10 cellular contexts compared by ENCODE assay signal in the genomic region with DNA sequence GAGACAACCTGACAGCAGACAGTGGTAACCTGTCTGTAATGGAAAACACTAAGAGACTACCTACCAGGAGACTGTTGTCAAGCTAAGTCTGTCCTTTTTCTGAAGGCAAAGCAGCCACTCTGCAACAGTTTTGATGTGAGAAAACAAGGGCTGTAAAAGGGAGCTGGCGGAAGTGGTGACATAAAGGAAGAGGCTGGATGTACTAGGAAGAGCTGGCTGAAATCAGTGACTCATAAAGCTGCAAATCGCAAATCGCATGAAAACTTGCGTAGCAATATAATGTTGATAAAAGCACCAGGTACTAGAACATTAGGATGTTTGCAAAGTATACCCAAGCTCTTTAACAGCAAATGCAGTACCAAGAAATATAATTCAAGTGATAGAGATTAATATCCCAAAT. TPM values are rescaled to one million over a fixed set of nuclear protein-coding genes. Genes with fewer than 3 reads are reported as not detected.
DNase-seq lines count a peak whose midpoint lies in the region; ATAC-seq, FAIRE-seq and TF ChIP-seq lines count a peak whose summit lies in the region.
"Had no signal": no experiment of that assay in that cellular context is flagged by ENCODE, and none has a peak within 500 bp of the region (broad histone marks: within the 10 kb centered on the region; RNA-seq: fewer than 3 reads in every experiment).

No MANE protein-coding gene starts in this region.

- DNase-seq in GM06990 (ENCODE audit: extremely low read depth, insufficient read length) (no peak), NT2/D1 (ENCODE audit: low read depth, low spot score) (no peak), choroid plexus epithelial cell (ENCODE audit: low read depth) (peak; percentile 16), neural progenitor cell (ENCODE audit: low spot score) (no peak), NCI-H748 (lab: John Stamatoyannopoulos, UW; ENCODE audit: unreplicated experiment) (no peak), SW480 (ENCODE audit: low spot score) (no peak), GM12891 (ENCODE audit: insufficient read length, low spot score) (no peak)
- DNase-seq: thyroid gland had no signal

- H3K9ac ChIP-seq in NT2/D1 (ENCODE audit: insufficient read length, low read depth) (no peak overlapping the region), neural progenitor cell (no peak overlapping the region)

- H3K9me3 ChIP-seq in NT2/D1 (ENCODE audit: insufficient read depth, low read length) (no peaks in the 10 kb centered on the region), neural progenitor cell (ENCODE audit: low read depth) (no peaks in the 10 kb centered on the region)
- H3K9me3 ChIP-seq: SJSA1, thyroid gland had no signal

- H3K27me3 Mint-ChIP-seq in neural progenitor cell (ENCODE audit: insufficient read depth, low read depth), result peaks cover 2% of the 10 kb centered on the region

- peak overlapping the region; percentile 97 for H3K4me2 ChIP-seq in neural progenitor cell

- H2AFZ ChIP-seq in neural progenitor cell (replicated peaks), result no peak overlapping the region

- H3K27ac Mint-ChIP-seq in neural progenitor cell, result no peak overlapping the region

- H3K4me3 ChIP-seq in GM06990 (replicated peaks; ENCODE audit: low read depth, low read length) (peak overlapping the region; percentile 97), NT2/D1 (ENCODE audit: insufficient read length, low read depth) (peak overlapping the region; percentile 78), choroid plexus epithelial cell (ENCODE audit: low read depth, low read length) (peak overlapping the region; percentile 12), neural progenitor cell (peak overlapping the region; percentile 71)

- TF ChIP-seq POLR2A in GM12891 (IDR thresholded peaks at IDR 0.05; ENCODE audit: low read depth, low read length), result no peak

- no peak overlapping the region for H3K27ac ChIP-seq in neural progenitor cell
- H3K27ac ChIP-seq: thyroid gland had no signal

- peaks cover 21% of the 10 kb centered on the region for H3K4me1 Mint-ChIP-seq in neural progenitor cell

- peaks cover 60% of the 10 kb centered on the region for H4K20me1 ChIP-seq in neural progenitor cell (ENCODE audit: low read depth)

- H3K4me1 ChIP-seq in NT2/D1 (ENCODE audit: insufficient read depth, insufficient read length) (no peaks in the 10 kb centered on the region), neural progenitor cell (peaks cover 10% of the 10 kb centered on the region)

- H3K79me2 ChIP-seq in neural progenitor cell (ENCODE audit: low read depth), result peaks cover 89% of the 10 kb centered on the region

- no peaks in the 10 kb centered on the region for H3K27me3 ChIP-seq in GM06990 (replicated peaks; ENCODE audit: control insufficient read depth, insufficient read depth, low read length)
- H3K27me3 ChIP-seq in NT2/D1 (ENCODE audit: insufficient read depth, insufficient read length), result no peaks in the 10 kb centered on the region
- H3K27me3 ChIP-seq in neural progenitor cell, result no peaks in the 10 kb centered on the region
- H3K27me3 ChIP-seq: SJSA1, thyroid gland had no signal

- H3K36me3 Mint-ChIP-seq in neural progenitor cell, result peaks cover 17% of the 10 kb centered on the region

- no peaks in the 10 kb centered on the region for H3F3A ChIP-seq in neural progenitor cell (ENCODE audit: low read depth)

- no peak for FAIRE-seq in GM12891 (lab: Jason Lieb, UNC)

- peaks cover 8% of the 10 kb centered on the region for H3K36me3 ChIP-seq in GM06990 (ENCODE audit: control insufficient read depth, insufficient read depth, low read length)
- H3K36me3 ChIP-seq in NT2/D1 (ENCODE audit: insufficient read depth, insufficient read length, low read length), result peaks cover 64% of the 10 kb centered on the region
- no peaks in the 10 kb centered on the region for H3K36me3 ChIP-seq in neural progenitor cell

- H3K9me3 Mint-ChIP-seq in neural progenitor cell, result no peaks in the 10 kb centered on the region

- no peak for ATAC-seq in HG03354 (IDR thresholded peaks at IDR 0.05; ENCODE audit: poor library complexity, severe bottlenecking, unreplicated experiment)

- H3K4me3 Mint-ChIP-seq in neural progenitor cell, result peak overlapping the region; percentile 92

- TF ChIP-seq CTCF in GM06990 (IDR thresholded peaks at IDR 0.05; ENCODE audit: insufficient read depth, low read length, poor library complexity, severe bottlenecking), result no peak
- no peak for TF ChIP-seq CTCF in choroid plexus epithelial cell (conservative IDR thresholded peaks at IDR 0.05; ENCODE audit: low read depth, low read length)
- TF ChIP-seq CTCF in neural progenitor cell (IDR thresholded peaks at IDR 0.05), result no peak

TF ChIP-seq in GM12891, 5 proteins besides CTCF, POLR2A, EP300 and RAD21:
- TF ChIP-seq TAF1 (IDR thresholded peaks at IDR 0.05; ENCODE audit: low read depth, low read length) (no peak), PAX5 (IDR thresholded peaks at IDR 0.05; ENCODE audit: insufficient read depth, low read length, severe bottlenecking) (no peak), POLR2AphosphoS5 (IDR thresholded peaks at IDR 0.05; ENCODE audit: low read depth, low read length) (no peak), POU2F2 (IDR thresholded peaks at IDR 0.05; ENCODE audit: low read depth, low read length) (no peak), SPI1 (IDR thresholded peaks at IDR 0.05; ENCODE audit: low read depth, low read length) (no peak)

RNA-seq across cellular contexts. Expression of a gene that starts 1.4 kb away (rescaled TPM):
- total RNA-seq in neural progenitor cell (ENCODE audit: low replicate concordance), result 54.0 and 65.4 TPM in 2 replicates
- 53.8 TPM for polyA plus RNA-seq in GM12891 (2012; ENCODE audit: low read depth, missing spikeins)

RNA-seq across cellular contexts. Expression of a gene that starts 1.8 kb away (rescaled TPM):
- 16.2 and 33.5 TPM in 2 replicates for total RNA-seq in neural progenitor cell (ENCODE audit: low replicate concordance)
- polyA plus RNA-seq in GM12891 (2012; ENCODE audit: low read depth, missing spikeins), result 8.2 TPM

Comparison
In these comparisons a context has a peak if more than half of its experiments do, and no peak if none do; other contexts are left out.
1. H3K4me3 ChIP-seq: peak in every context shown above with its lines; median percentile 97 in GM06990; 78 in NT2/D1; 71 in neural progenitor cell; 12 in choroid plexus epithelial cell.